ENCODE assay signal across 8 cellular contexts in the genomic region with DNA sequence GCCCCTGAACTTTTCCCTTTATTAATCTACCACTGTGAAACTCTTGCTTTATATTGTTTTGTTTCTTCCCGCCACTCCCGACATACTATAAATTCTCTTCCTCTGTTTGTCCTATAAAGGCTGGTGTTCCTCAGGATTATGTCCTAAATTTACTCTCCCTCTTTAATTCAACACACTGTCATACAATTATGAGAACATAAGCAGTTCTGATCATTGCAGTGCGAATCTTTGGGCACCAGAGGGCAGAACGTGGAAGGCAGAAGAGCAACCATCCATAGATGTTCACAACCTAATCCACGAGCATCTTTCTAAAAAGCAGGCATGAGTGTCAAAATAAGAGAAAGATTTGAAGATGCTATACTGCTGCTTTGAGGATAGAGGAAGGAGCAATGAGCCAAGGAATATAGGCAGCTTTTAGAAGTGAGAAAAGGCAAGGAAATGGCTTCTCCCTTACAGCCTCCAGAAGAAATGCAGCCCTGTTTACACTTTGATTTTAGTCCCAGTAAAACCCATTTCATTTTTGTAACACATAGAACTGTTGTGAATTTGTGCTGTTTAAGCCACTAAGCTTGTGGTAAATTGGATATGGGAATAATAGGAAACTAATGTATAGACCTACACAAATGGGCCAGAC.
DNase-seq lines count a peak whose midpoint lies in the region; ATAC-seq and TF ChIP-seq lines count a peak whose summit lies in the region.

No MANE protein-coding gene starts in this region.

- H3K4me1 ChIP-seq in breast epithelium, result no peaks in the 10 kb centered on the region
- H3K4me1 ChIP-seq in lower lobe of right lung, result no peaks in the 10 kb centered on the region

- H3K27ac ChIP-seq in breast epithelium (no peak overlapping the region), lower lobe of right lung (no peak overlapping the region)

- H3K9me3 ChIP-seq in breast epithelium (no peaks in the 10 kb centered on the region), lower lobe of right lung (no peaks in the 10 kb centered on the region)

- intact Hi-C loops in breast epithelium (cut with DNase I; ENCODE audit: low total_unique reads), result no loop called here
- intact Hi-C loops in lower lobe of right lung (cut with DNase I), result no loop called here

- no peaks in the 10 kb centered on the region for H3K36me3 ChIP-seq in breast epithelium
- H3K36me3 ChIP-seq in lower lobe of right lung, result peaks cover 6% of the 10 kb centered on the region

- TF ChIP-seq CTCF in GM12872 (IDR thresholded peaks at IDR 0.05; ENCODE audit: insufficient read depth, low read depth, low read length), result peak; percentile 75
- peak in 2 of 3 donors; percentile 8 to 22 for TF ChIP-seq CTCF in breast epithelium (IDR thresholded peaks at IDR 0.05)
- TF ChIP-seq CTCF in lower lobe of right lung (IDR thresholded peaks at IDR 0.05), result peak; percentile 53

- no peak overlapping the region for H3K4me3 ChIP-seq in breast epithelium
- H3K4me3 ChIP-seq in lower lobe of right lung, result no peak overlapping the region

- TF ChIP-seq POLR2A in breast epithelium (IDR thresholded peaks at IDR 0.05), result no peak

- ATAC-seq in HG02571 (IDR thresholded peaks at IDR 0.05; ENCODE audit: unreplicated experiment), result peak; percentile 85
- peak in 1 of 2 donors; percentile 50 for ATAC-seq in lower lobe of right lung
- no peak for ATAC-seq in HG03045 (IDR thresholded peaks at IDR 0.05; ENCODE audit: unreplicated experiment)

- DNase-seq in CD1c-positive myeloid dendritic cell (ENCODE audit: extremely low spot score) (peak; percentile 23), NCI-H460 (ENCODE audit: extremely low read depth, low read depth) (peak; percentile 24), breast epithelium (ENCODE audit: low spot score in 2 of 2) (no peak), lower lobe of right lung (no peak), NCI-H774 (lab: John Stamatoyannopoulos, UW) (no peak)

- H3K27me3 ChIP-seq in breast epithelium, result no peaks in the 10 kb centered on the region
- no peaks in the 10 kb centered on the region for H3K27me3 ChIP-seq in lower lobe of right lung (ENCODE audit: low read depth)

Comparison
In these comparisons a context has a peak if more than half of its experiments do, and no peak if none do; other contexts are left out.
1. DNase-seq: peak in CD1c-positive myeloid dendritic cell (single experiment) and NCI-H460 (single experiment); none in breast epithelium (0 of 2), lower lobe of right lung (single experiment) and NCI-H774 (single experiment).
2. CTCF ChIP-seq: peak in every context shown above with its lines; median percentile 75 in GM12872; 53 in lower lobe of right lung; 15 in breast epithelium.